ENCODE assay signal across 9 cellular contexts in genomic region chr12:124764870-124765570, GRCh38.
DNase-seq lines count a peak whose midpoint lies in the region; ATAC-seq and TF ChIP-seq lines count a peak whose summit lies in the region.
"Had no signal": no experiment of that assay in that cellular context is flagged by ENCODE, and none has a peak within 500 bp of the region (broad histone marks: within the 10 kb centered on the region; RNA-seq: fewer than 3 reads in every experiment).

No MANE protein-coding gene starts in this region.

- no peaks in the 10 kb centered on the region for H3K27me3 ChIP-seq in lower lobe of right lung (ENCODE audit: low read depth)
- no peaks in the 10 kb centered on the region for H3K27me3 ChIP-seq in upper lobe of right lung

- H3K9me3 ChIP-seq in lower lobe of right lung (peaks cover 9% of the 10 kb centered on the region), upper lobe of right lung (no peaks in the 10 kb centered on the region)

- H3K27ac ChIP-seq in lower lobe of right lung = peak overlapping the region; percentile 62
- peak overlapping the region; percentile 72 for H3K27ac ChIP-seq in upper lobe of right lung
- H3K27ac ChIP-seq: 22Rv1 had no signal

- TF ChIP-seq CTCF in lower lobe of right lung (IDR thresholded peaks at IDR 0.05) (no peak), upper lobe of right lung (IDR thresholded peaks at IDR 0.05) (no peak), GM13976 (IDR thresholded peaks at IDR 0.05; ENCODE audit: borderline replicate concordance, control extremely low read depth, extremely low read depth, insufficient read depth, missing control alignments) (no peak)

- H3K4me3 Mint-ChIP-seq in activated naive CD4-positive, alpha-beta T cell treated with anti-CD3 and anti-CD28 coated beads, Interleukin-2, amount 50 U/mL, for 24 hours = no peak overlapping the region

- ATAC-seq in lower lobe of right lung (peak; percentile 39 to 41), upper lobe of right lung (peak; percentile 4), HG03095 (IDR thresholded peaks at IDR 0.05; ENCODE audit: unreplicated experiment) (no peak), HG02623 (IDR thresholded peaks at IDR 0.05; ENCODE audit: unreplicated experiment) (no peak)

- no peaks in the 10 kb centered on the region for H3K9me3 Mint-ChIP-seq in activated naive CD4-positive, alpha-beta T cell treated with anti-CD3 and anti-CD28 coated beads, Interleukin-2, amount 50 U/mL, for 24 hours

- in situ Hi-C loops in GM13976 (cut with MboI; ENCODE audit: low sequenced_read_pairs, unreplicated experiment) = loop anchor here (5.0 to 25.0 kb wide), 3 partner anchors 200 to 723 kb away; partner anchors contain the start of gene NCOR2

- no peaks in the 10 kb centered on the region for H3K36me3 ChIP-seq in lower lobe of right lung
- H3K36me3 ChIP-seq in upper lobe of right lung = no peaks in the 10 kb centered on the region

- H3K4me1 ChIP-seq in lower lobe of right lung (peaks cover 35% of the 10 kb centered on the region), upper lobe of right lung (peaks cover 30% of the 10 kb centered on the region)

- intact Hi-C loops in lower lobe of right lung (cut with DNase I) (no loop called here), upper lobe of right lung (cut with DNase I) (loop anchor here (5.0 to 10.0 kb wide), 2 partner anchors 200 to 728 kb away; partner anchors contain the start of gene NCOR2)

- no peak for DNase-seq in activated naive CD4-positive, alpha-beta T cell treated with Interleukin-2 at 50 U/mL for 16 hours
- peak; percentile 97 for DNase-seq in dedifferentiated amniotic fluid mesenchymal stem cell (ENCODE audit: extremely low spot score)
- no peak for DNase-seq in lower lobe of right lung
- no peak for DNase-seq in upper lobe of right lung
- DNase-seq in GM13976 (ENCODE audit: low spot score) = no peak

- H3K4me3 ChIP-seq in lower lobe of right lung (no peak overlapping the region), upper lobe of right lung (no peak overlapping the region)

- H3K36me3 Mint-ChIP-seq in activated naive CD4-positive, alpha-beta T cell treated with anti-CD3 and anti-CD28 coated beads, Interleukin-2, amount 50 U/mL, for 24 hours = peaks cover 3% of the 10 kb centered on the region

- H3K4me1 Mint-ChIP-seq in activated naive CD4-positive, alpha-beta T cell treated with anti-CD3 and anti-CD28 coated beads, Interleukin-2, amount 50 U/mL, for 24 hours = peaks cover 39% of the 10 kb centered on the region

- H3K27ac Mint-ChIP-seq in activated naive CD4-positive, alpha-beta T cell treated with anti-CD3 and anti-CD28 coated beads, Interleukin-2, amount 50 U/mL, for 24 hours = peak overlapping the region; percentile 17

- peaks cover 2% of the 10 kb centered on the region for H3K27me3 Mint-ChIP-seq in activated naive CD4-positive, alpha-beta T cell treated with anti-CD3 and anti-CD28 coated beads, Interleukin-2, amount 50 U/mL, for 24 hours

Comparison
In these comparisons a context has a peak if more than half of its experiments do, and no peak if none do; other contexts are left out.
1. ATAC-seq: peak in lower lobe of right lung (2 of 2) and upper lobe of right lung (single experiment); none in HG03095 (single experiment) and HG02623 (single experiment).